ENCODE assay signal across 17 cellular contexts in genomic region chr5:142864293-142865260, GRCh38.
DNase-seq lines count a peak whose midpoint lies in the region; ATAC-seq and TF ChIP-seq lines count a peak whose summit lies in the region.
"Had no signal": no experiment of that assay in that cellular context is flagged by ENCODE, and none has a peak within 500 bp of the region (broad histone marks: within the 10 kb centered on the region; RNA-seq: fewer than 3 reads in every experiment).

No MANE protein-coding gene starts in this region.

- H3K9ac ChIP-seq in HUES64 (ENCODE audit: low read depth, low read length), result peak overlapping the region; percentile 15
- peak overlapping the region; percentile 5 for H3K9ac ChIP-seq in mucosa of stomach (ENCODE audit: low read length)

- TF ChIP-seq CTCF in CD8-positive, alpha-beta T cell (IDR thresholded peaks at IDR 0.05), result no peak
- no peak for TF ChIP-seq CTCF in esophagus squamous epithelium (IDR thresholded peaks at IDR 0.05)
- TF ChIP-seq CTCF in uterus (IDR thresholded peaks at IDR 0.05), result no peak

- peaks cover 73% of the 10 kb centered on the region for H3K4me1 Mint-ChIP-seq in CD8-positive, alpha-beta T cell (ENCODE audit: low read depth)

- H3K27ac Mint-ChIP-seq in CD8-positive, alpha-beta T cell, result peak overlapping the region; percentile 86

- ATAC-seq in CD8-positive, alpha-beta T cell, result no peak
- ATAC-seq in GM21390 (IDR thresholded peaks at IDR 0.05; ENCODE audit: unreplicated experiment), result no peak

- POLR2A ChIA-PET in CD8-positive, alpha-beta T cell (lab: Charles Lee), result interaction anchor here (0.9 to 1.6 kb wide), 6 partner anchors 9 to 95 kb away, joined by 3 to 4 read pairs (median 3); partner anchors contain the start of gene ARHGAP26

- H3K9me3 Mint-ChIP-seq in CD8-positive, alpha-beta T cell, result no peaks in the 10 kb centered on the region

- peak overlapping the region; percentile 47 for H3K4me3 Mint-ChIP-seq in CD8-positive, alpha-beta T cell

- TF ChIP-seq POLR2A in esophagus squamous epithelium (IDR thresholded peaks at IDR 0.05), result no peak
- no peak for TF ChIP-seq POLR2A in uterus (IDR thresholded peaks at IDR 0.05)

- H3K27me3 Mint-ChIP-seq in CD8-positive, alpha-beta T cell (ENCODE audit: low read depth), result no peaks in the 10 kb centered on the region

- H3K4me1 ChIP-seq in CD8-positive, alpha-beta T cell (ENCODE audit: insufficient read depth, low read length), result peaks cover 21% of the 10 kb centered on the region
- H3K4me1 ChIP-seq in HUES64 (ENCODE audit: insufficient read depth, low read length), result peaks cover 54% of the 10 kb centered on the region
- H3K4me1 ChIP-seq in esophagus squamous epithelium, result peaks cover 5 to 91% (median 40%) of the 10 kb centered on the region in 3 donors
- peaks cover 64% of the 10 kb centered on the region for H3K4me1 ChIP-seq in mucosa of stomach (ENCODE audit: control insufficient read depth, insufficient read depth, low read length)
- no peaks in the 10 kb centered on the region for H3K4me1 ChIP-seq in uterus

- H3K36me3 ChIP-seq in CD8-positive, alpha-beta T cell (ENCODE audit: insufficient read depth, low read length), result no peaks in the 10 kb centered on the region
- H3K36me3 ChIP-seq in HUES64 (ENCODE audit: insufficient read depth, low read length), result no peaks in the 10 kb centered on the region
- no peaks in the 10 kb centered on the region for H3K36me3 ChIP-seq in esophagus squamous epithelium
- H3K36me3 ChIP-seq in mucosa of stomach (ENCODE audit: control insufficient read depth, insufficient read depth, low read length), result no peaks in the 10 kb centered on the region
- H3K36me3 ChIP-seq in uterus, result no peaks in the 10 kb centered on the region
- H3K36me3 ChIP-seq: brain microvascular endothelial cell had no signal

- CTCF ChIA-PET in CD8-positive, alpha-beta T cell (lab: Charles Lee), result interaction anchor here (0.5 to 8.3 kb wide), 11 partner anchors 13 to 152 kb away, joined by 3 to 104 read pairs (median 5); partner anchors contain the start of gene ARHGAP26

- no peak overlapping the region for H3K4me3 ChIP-seq in CD8-positive, alpha-beta T cell (ENCODE audit: low read depth, low read length)
- H3K4me3 ChIP-seq in HUES64 (ENCODE audit: low read length) (peak overlapping the region; percentile 19), esophagus squamous epithelium (no peak overlapping the region), mucosa of stomach (ENCODE audit: low read length) (no peak overlapping the region), uterus (no peak overlapping the region)
- H3K4me3 ChIP-seq: psoas muscle had no signal

- no peaks in the 10 kb centered on the region for H3K36me3 Mint-ChIP-seq in CD8-positive, alpha-beta T cell

- no peak for DNase-seq in CD8-positive, alpha-beta T cell
- DNase-seq in esophagus squamous epithelium (lab: John Stamatoyannopoulos, UW) (no peak), GM03348 (ENCODE audit: low spot score) (no peak), uterus (no peak)
- no peak for DNase-seq in activated CD4-positive, alpha-beta T cell treated with anti-CD3 and anti-CD28 coated beads, Interleukin-2, amount 50 U/mL, for 4 hours
- DNase-seq: activated T-cell treated with anti-CD3 and anti-CD28 coated beads, Interleukin-2, amount 50 U/mL, for 48 hours; brain microvascular endothelial cell; C1 segment of cervical spinal cord; KBM-7; midbrain; NCI-H1694; NCI-H526 treated with DMSO at 0.1 percent for 48 hours; psoas muscle; stimulated activated CD4-positive, alpha-beta T cell treated with anti-CD3 and anti-CD28 coated beads, Interleukin-4, amount 100 ng/mL, for 1 hour had no signal

- 56% methylated on average over 13 of the region's 13 CpGs for WGBS in HUES64
- 65 to 66% methylated on average over 13 of the region's 13 CpGs for WGBS in esophagus squamous epithelium, 2 donors

- no peaks in the 10 kb centered on the region for H3K27me3 ChIP-seq in CD8-positive, alpha-beta T cell (ENCODE audit: insufficient read depth, low read length)
- no peaks in the 10 kb centered on the region for H3K27me3 ChIP-seq in HUES64 (ENCODE audit: insufficient read depth, low read length)
- no peaks in the 10 kb centered on the region for H3K27me3 ChIP-seq in esophagus squamous epithelium
- H3K27me3 ChIP-seq in mucosa of stomach (ENCODE audit: control insufficient read depth, insufficient read depth, low read length), result no peaks in the 10 kb centered on the region
- no peaks in the 10 kb centered on the region for H3K27me3 ChIP-seq in uterus
- H3K27me3 ChIP-seq: brain microvascular endothelial cell had no signal

- intact Hi-C loops in CD8-positive, alpha-beta T cell (cut with DNase I, micrococcal nuclease), result no loop called here
- intact Hi-C loops in esophagus squamous epithelium (cut with DNase I) (no loop called here), uterus (cut with DNase I; ENCODE audit: low total_unique reads) (loop anchor here (5.0 to 10.0 kb wide), 2 partner anchors 90 to 147 kb away; partner anchors contain the start of gene ARHGAP26)

- no peaks in the 10 kb centered on the region for H3K9me3 ChIP-seq in CD8-positive, alpha-beta T cell (ENCODE audit: low read length)
- H3K9me3 ChIP-seq in HUES64 (ENCODE audit: insufficient read depth, low read depth, low read length) (no peaks in the 10 kb centered on the region), esophagus squamous epithelium (no peaks in the 10 kb centered on the region), mucosa of stomach (ENCODE audit: control insufficient read depth, low read length) (no peaks in the 10 kb centered on the region), uterus (no peaks in the 10 kb centered on the region)
- H3K9me3 ChIP-seq: psoas muscle had no signal

- no peak overlapping the region for H3K27ac ChIP-seq in CD8-positive, alpha-beta T cell (ENCODE audit: low read depth, low read length)
- H3K27ac ChIP-seq in HUES64 (ENCODE audit: low read depth, low read length) (peak overlapping the region; percentile 80), esophagus squamous epithelium (peak overlapping the region in 3 of 4 donors; percentile 20 to 59 (median 35)), uterus (no peak overlapping the region)
- H3K27ac ChIP-seq: brain microvascular endothelial cell, psoas muscle had no signal

Comparison
In these comparisons a context has a peak if more than half of its experiments do, and no peak if none do; other contexts are left out.
1. H3K27ac ChIP-seq: peak in HUES64 (single experiment) and esophagus squamous epithelium (3 of 4); none in CD8-positive, alpha-beta T cell (single experiment) and uterus (0 of 2).